1 cellular context compared by ENCODE assay signal in genomic region chr10:45265995-45266394, GRCh38.
TF ChIP-seq lines count a peak whose summit lies in the region.

No MANE protein-coding gene starts in this region.

TF ChIP-seq in H1, 55 proteins besides CTCF, POLR2A, EP300 and RAD21:
- no peak for TF ChIP-seq TAF7 (optimal IDR thresholded peaks at IDR 0.05; ENCODE audit: borderline replicate concordance, low read depth, low read length)
- TF ChIP-seq YY1 (IDR thresholded peaks at IDR 0.05; ENCODE audit: low read depth, low read length): no peak
- TF ChIP-seq SIN3A (conservative IDR thresholded peaks at IDR 0.05 in 1 of 2, IDR thresholded peaks at IDR 0.05 in 1 of 2; ENCODE audit: low read depth in 1 of 2, low read length in 2 of 2): no peak
- no peak for TF ChIP-seq RFX5 (IDR thresholded peaks at IDR 0.05; ENCODE audit: borderline replicate concordance, low read depth, low read length)
- TF ChIP-seq E2F6 (IDR thresholded peaks at IDR 0.05): no peak
- TF ChIP-seq BRCA1 (IDR thresholded peaks at IDR 0.05; ENCODE audit: low read depth, low read length): no peak
- TF ChIP-seq CHD1 (IDR thresholded peaks at IDR 0.05; ENCODE audit: low read depth, low read length): no peak
- no peak for TF ChIP-seq TBP (IDR thresholded peaks at IDR 0.05; ENCODE audit: low read depth, low read length)
- TF ChIP-seq GABPA (IDR thresholded peaks at IDR 0.05; ENCODE audit: borderline replicate concordance, insufficient read depth, low read length): no peak
- no peak for TF ChIP-seq RBBP5 (IDR thresholded peaks at IDR 0.05; ENCODE audit: borderline replicate concordance, low read depth, low read length)
- no peak for TF ChIP-seq BACH1 (IDR thresholded peaks at IDR 0.05; ENCODE audit: low read length)
- no peak for TF ChIP-seq TCF12 (IDR thresholded peaks at IDR 0.05; ENCODE audit: low read depth, low read length)
- TF ChIP-seq MAX (IDR thresholded peaks at IDR 0.05): no peak
- TF ChIP-seq HDAC6 (IDR thresholded peaks at IDR 0.05; ENCODE audit: low read depth, low read length): no peak
- TF ChIP-seq KDM5A (IDR thresholded peaks at IDR 0.05; ENCODE audit: low read length): no peak
- TF ChIP-seq RXRA (IDR thresholded peaks at IDR 0.05; ENCODE audit: insufficient read depth, low read depth, low read length): no peak
- TF ChIP-seq TEAD4 (IDR thresholded peaks at IDR 0.05; ENCODE audit: low read depth, low read length): no peak
- no peak for TF ChIP-seq POLR2AphosphoS5 (IDR thresholded peaks at IDR 0.05; ENCODE audit: low read depth, low read length)
- no peak for TF ChIP-seq USF2 (IDR thresholded peaks at IDR 0.05; ENCODE audit: low read length)
